In the genomic region with DNA sequence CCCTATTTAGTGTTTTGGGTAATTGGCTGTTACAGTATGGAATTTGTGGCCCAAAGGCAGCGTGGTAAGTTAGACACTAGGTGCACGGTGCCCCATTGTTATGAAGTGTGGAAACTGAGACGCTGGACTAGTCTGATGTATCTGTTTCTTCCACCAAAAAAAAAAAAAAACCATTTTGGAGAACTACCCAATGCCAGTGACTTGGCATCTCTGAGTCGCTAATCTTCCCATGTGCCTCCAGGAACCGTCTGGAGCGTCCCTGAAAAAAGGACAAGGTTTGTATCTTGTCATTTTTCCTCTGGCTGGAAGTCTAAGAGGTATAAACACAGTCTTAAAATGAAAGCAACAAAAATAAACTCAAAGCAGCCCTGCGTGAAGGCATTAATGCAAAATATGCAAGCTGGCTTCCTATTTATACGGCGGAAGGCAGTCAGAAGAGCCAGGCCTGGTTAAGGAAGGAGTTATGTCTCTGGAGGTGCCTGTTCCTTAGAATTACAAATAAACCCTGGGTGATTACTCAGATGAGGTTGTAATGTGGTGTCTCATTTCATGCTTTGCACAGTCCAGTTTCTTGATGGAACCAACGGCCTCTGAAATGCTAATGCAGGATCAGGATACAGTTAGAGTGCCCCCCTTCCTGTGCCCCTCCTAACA, we compare ENCODE assay signal across 9 cellular contexts. TPM values are rescaled to one million over a fixed set of nuclear protein-coding genes. Genes with fewer than 3 reads are reported as not detected.
A peak's percentile ranks its signal among the peaks of the same experiment; 100 is the strongest.
DNase-seq lines count a peak whose midpoint lies in the region; ATAC-seq, FAIRE-seq and TF ChIP-seq lines count a peak whose summit lies in the region.
"Had no signal": no experiment of that assay in that cellular context is flagged by ENCODE, and none has a peak within 500 bp of the region (broad histone marks: within the 10 kb centered on the region; RNA-seq: fewer than 3 reads in every experiment).

No MANE protein-coding gene starts in this region.

- peak overlapping the region; percentile 38 for H3K27ac Mint-ChIP-seq in stimulated activated naive CD8-positive, alpha-beta T cell treated with anti-CD3 and anti-CD28 coated beads, Interleukin-15, Interleukin-2, amounts not matched to agents 100 ng/mL and 50 ng/mL, for 24 hours

- H3K4me3 ChIP-seq in coronary artery: peak overlapping the region; percentile 39

- no peaks in the 10 kb centered on the region for H3K27me3 Mint-ChIP-seq in stimulated activated naive CD8-positive, alpha-beta T cell treated with anti-CD3 and anti-CD28 coated beads, Interleukin-15, Interleukin-2, amounts not matched to agents 100 ng/mL and 50 ng/mL, for 24 hours

- H3K9me3 Mint-ChIP-seq in stimulated activated naive CD8-positive, alpha-beta T cell treated with anti-CD3 and anti-CD28 coated beads, Interleukin-15, Interleukin-2, amounts not matched to agents 100 ng/mL and 50 ng/mL, for 24 hours: no peaks in the 10 kb centered on the region

- H3K4me1 Mint-ChIP-seq in stimulated activated naive CD8-positive, alpha-beta T cell treated with anti-CD3 and anti-CD28 coated beads, Interleukin-15, Interleukin-2, amounts not matched to agents 100 ng/mL and 50 ng/mL, for 24 hours (ENCODE audit: low read depth): peaks cover 77% of the 10 kb centered on the region

- no peak overlapping the region for H3K4me3 Mint-ChIP-seq in stimulated activated naive CD8-positive, alpha-beta T cell treated with anti-CD3 and anti-CD28 coated beads, Interleukin-15, Interleukin-2, amounts not matched to agents 100 ng/mL and 50 ng/mL, for 24 hours

- H3K27ac ChIP-seq in coronary artery: peak overlapping the region; percentile 81 to 99

- TF ChIP-seq CTCF in coronary artery (IDR thresholded peaks at IDR 0.05): no peak

- no peak for FAIRE-seq in frontal cortex (lab: Jason Lieb, UNC)
- FAIRE-seq: G401.6 had no signal

- no peak for ATAC-seq in stimulated activated naive CD8-positive, alpha-beta T cell treated with anti-CD3 and anti-CD28 coated beads, Interleukin-15, Interleukin-2, amounts not matched to agents 100 U/mL and 50 U/mL, for 24 hours
- ATAC-seq in GM19467 (IDR thresholded peaks at IDR 0.05; ENCODE audit: unreplicated experiment): no peak

- no peak for DNase-seq in stimulated activated naive CD8-positive, alpha-beta T cell treated with anti-CD3 and anti-CD28 coated beads, Interleukin-15, Interleukin-2, amounts not matched to agents 100 U/mL and 50 U/mL, for 24 hours
- DNase-seq in coronary artery (ENCODE audit: low spot score): no peak
- DNase-seq in myocyte (ENCODE audit: low read depth): peak; percentile 69
- no peak for DNase-seq in frontal cortex (ENCODE audit: low spot score in 2 of 2)
- no peak for DNase-seq in NOMO-1 treated with DMSO at 0.1 percent for 48 hours (lab: John Stamatoyannopoulos, UW; ENCODE audit: unreplicated experiment)
- no peak for DNase-seq in iPS-NIHi7 (ENCODE audit: extremely low spot score)

- peaks cover 22% of the 10 kb centered on the region for H3K36me3 Mint-ChIP-seq in stimulated activated naive CD8-positive, alpha-beta T cell treated with anti-CD3 and anti-CD28 coated beads, Interleukin-15, Interleukin-2, amounts not matched to agents 100 ng/mL and 50 ng/mL, for 24 hours (ENCODE audit: low read depth)

RNA-seq across cellular contexts. Expression of gene ACTN4, which starts 20.2 kb away (rescaled TPM):
- total RNA-seq in myocyte (350 and 441 TPM in 2 replicates), frontal cortex (50.1 TPM)
- polyA plus RNA-seq in myocyte (2012): 758 TPM

RNA-seq across cellular contexts. Expression of gene EIF3K, which starts 48.7 kb away (rescaled TPM):
- 228 and 269 TPM in 2 replicates for total RNA-seq in myocyte
- 276 TPM for polyA plus RNA-seq in myocyte (2012)
- 120 TPM for total RNA-seq in frontal cortex

RNA-seq across cellular contexts. Expression of gene MAP4K1, which starts 49.9 kb away (rescaled TPM):
- 0.13 and 0.57 TPM in 2 replicates for total RNA-seq in myocyte
- polyA plus RNA-seq in myocyte (2012): 1.4 TPM
- total RNA-seq in frontal cortex: 1.2 TPM
